In the genomic region with DNA sequence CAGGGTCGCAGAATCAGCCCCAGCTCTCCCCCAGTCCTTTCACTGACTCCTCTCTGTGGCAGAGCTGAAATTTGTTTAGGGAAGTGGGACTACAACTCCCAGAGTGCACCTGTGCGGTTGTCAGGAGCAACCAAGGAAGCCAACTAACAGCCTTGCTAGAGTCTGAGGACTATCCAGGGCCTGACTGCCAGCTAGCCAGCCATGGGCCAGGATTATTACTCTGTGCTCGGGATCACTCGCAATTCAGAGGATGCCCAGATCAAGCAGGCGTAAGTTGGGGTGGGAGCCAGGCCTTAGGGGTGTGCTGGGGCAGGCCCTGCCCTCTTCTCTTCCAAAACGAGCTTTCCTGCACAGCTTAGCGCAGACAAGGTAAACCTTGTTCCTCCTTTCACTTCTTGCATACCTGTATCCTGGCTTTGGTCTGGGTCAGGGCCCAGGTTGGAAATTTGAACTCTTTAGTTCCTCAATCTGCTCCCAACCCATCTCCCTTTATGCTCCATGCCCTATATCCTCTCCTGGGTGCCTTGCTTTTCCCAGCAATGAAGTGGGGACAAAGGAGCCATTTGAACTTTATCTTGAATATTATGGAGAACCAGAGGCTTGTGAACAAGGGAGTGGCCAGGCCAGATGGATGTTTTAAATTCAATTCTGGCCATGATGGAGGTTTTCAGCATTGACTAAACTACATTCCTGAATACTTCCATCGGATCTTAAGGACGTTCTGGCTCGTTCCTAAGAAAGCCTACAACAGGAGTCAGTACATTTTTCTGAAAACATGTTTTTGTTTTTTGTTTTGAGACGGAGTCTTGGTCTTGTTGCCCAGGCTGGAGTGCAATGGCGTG, we compare ENCODE assay signal across 1 cellular context.
TF ChIP-seq lines count a peak whose summit lies in the region.

A gene with protein sequence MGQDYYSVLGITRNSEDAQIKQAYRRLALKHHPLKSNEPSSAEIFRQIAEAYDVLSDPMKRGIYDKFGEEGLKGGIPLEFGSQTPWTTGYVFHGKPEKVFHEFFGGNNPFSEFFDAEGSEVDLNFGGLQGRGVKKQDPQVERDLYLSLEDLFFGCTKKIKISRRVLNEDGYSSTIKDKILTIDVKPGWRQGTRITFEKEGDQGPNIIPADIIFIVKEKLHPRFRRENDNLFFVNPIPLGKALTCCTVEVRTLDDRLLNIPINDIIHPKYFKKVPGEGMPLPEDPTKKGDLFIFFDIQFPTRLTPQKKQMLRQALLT (plus strand): TSS at position 158 of the 842 bp plus-strand sequence. CDS start 44 bp downstream, at position 202.

TF ChIP-seq in GM23338, 12 proteins besides CTCF, POLR2A, EP300 and RAD21 (continued from another document):
- TF ChIP-seq, protein P1, sequence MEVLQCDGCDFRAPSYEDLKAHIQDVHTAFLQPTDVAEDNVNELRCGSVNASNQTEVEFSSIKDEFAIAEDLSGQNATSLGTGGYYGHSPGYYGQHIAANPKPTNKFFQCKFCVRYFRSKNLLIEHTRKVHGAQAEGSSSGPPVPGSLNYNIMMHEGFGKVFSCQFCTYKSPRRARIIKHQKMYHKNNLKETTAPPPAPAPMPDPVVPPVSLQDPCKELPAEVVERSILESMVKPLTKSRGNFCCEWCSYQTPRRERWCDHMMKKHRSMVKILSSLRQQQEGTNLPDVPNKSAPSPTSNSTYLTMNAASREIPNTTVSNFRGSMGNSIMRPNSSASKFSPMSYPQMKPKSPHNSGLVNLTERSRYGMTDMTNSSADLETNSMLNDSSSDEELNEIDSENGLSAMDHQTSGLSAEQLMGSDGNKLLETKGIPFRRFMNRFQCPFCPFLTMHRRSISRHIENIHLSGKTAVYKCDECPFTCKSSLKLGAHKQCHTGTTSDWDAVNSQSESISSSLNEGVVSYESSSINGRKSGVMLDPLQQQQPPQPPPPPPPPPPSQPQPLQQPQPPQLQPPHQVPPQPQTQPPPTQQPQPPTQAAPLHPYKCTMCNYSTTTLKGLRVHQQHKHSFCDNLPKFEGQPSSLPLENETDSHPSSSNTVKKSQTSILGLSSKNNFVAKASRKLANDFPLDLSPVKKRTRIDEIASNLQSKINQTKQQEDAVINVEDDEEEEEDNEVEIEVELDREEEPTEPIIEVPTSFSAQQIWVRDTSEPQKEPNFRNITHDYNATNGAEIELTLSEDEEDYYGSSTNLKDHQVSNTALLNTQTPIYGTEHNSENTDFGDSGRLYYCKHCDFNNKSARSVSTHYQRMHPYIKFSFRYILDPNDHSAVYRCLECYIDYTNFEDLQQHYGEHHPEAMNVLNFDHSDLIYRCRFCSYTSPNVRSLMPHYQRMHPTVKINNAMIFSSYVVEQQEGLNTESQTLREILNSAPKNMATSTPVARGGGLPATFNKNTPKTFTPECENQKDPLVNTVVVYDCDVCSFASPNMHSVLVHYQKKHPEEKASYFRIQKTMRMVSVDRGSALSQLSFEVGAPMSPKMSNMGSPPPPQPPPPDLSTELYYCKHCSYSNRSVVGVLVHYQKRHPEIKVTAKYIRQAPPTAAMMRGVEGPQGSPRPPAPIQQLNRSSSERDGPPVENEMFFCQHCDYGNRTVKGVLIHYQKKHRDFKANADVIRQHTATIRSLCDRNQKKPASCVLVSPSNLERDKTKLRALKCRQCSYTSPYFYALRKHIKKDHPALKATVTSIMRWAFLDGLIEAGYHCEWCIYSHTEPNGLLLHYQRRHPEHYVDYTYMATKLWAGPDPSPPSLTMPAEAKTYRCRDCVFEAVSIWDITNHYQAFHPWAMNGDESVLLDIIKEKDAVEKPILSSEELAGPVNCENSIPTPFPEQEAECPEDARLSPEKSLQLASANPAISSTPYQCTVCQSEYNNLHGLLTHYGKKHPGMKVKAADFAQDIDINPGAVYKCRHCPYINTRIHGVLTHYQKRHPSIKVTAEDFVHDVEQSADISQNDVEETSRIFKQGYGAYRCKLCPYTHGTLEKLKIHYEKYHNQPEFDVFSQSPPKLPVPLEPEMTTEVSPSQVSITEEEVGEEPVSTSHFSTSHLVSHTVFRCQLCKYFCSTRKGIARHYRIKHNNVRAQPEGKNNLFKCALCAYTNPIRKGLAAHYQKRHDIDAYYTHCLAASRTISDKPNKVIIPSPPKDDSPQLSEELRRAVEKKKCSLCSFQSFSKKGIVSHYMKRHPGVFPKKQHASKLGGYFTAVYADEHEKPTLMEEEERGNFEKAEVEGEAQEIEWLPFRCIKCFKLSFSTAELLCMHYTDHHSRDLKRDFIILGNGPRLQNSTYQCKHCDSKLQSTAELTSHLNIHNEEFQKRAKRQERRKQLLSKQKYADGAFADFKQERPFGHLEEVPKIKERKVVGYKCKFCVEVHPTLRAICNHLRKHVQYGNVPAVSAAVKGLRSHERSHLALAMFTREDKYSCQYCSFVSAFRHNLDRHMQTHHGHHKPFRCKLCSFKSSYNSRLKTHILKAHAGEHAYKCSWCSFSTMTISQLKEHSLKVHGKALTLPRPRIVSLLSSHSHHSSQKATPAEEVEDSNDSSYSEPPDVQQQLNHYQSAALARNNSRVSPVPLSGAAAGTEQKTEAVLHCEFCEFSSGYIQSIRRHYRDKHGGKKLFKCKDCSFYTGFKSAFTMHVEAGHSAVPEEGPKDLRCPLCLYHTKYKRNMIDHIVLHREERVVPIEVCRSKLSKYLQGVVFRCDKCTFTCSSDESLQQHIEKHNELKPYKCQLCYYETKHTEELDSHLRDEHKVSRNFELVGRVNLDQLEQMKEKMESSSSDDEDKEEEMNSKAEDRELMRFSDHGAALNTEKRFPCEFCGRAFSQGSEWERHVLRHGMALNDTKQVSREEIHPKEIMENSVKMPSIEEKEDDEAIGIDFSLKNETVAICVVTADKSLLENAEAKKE (CRISPR knock-in tag; IDR thresholded peaks at IDR 0.05): no peak
- no peak for TF ChIP-seq ZNF331 (CRISPR knock-in tag; IDR thresholded peaks at IDR 0.05; ENCODE audit: low read depth)
- no peak for TF ChIP-seq JUNB (IDR thresholded peaks at IDR 0.05; ENCODE audit: unreplicated experiment)
- no peak for TF ChIP-seq POLR2AphosphoS5 (IDR thresholded peaks at IDR 0.05; ENCODE audit: low read depth)
- TF ChIP-seq EZH2 (IDR thresholded peaks at IDR 0.05; ENCODE audit: low read depth, unreplicated experiment): no peak
- TF ChIP-seq ZNF114 (CRISPR knock-in tag; IDR thresholded peaks at IDR 0.05): no peak
